6 cellular contexts compared by ENCODE assay signal in genomic region chr1:87433101-87433500, GRCh38.
DNase-seq lines count a peak whose midpoint lies in the region; ATAC-seq and TF ChIP-seq lines count a peak whose summit lies in the region.
"Not testable (repeated sequence)": the region's sequence is repeated elsewhere in the genome, so short reads cannot be mapped to it uniquely, and the experiment has no call there.

No MANE protein-coding gene starts in this region.

- WGBS in heart left ventricle, 4 donors = 36 to 79% (median 58%) methylated on average over 2 of the region's 2 CpGs
- WGBS in suprapubic skin = 58% methylated on average over 2 of the region's 2 CpGs
- WGBS in thymus = 92% methylated on average over 2 of the region's 2 CpGs

- not testable (repeated sequence) for TF ChIP-seq EP300 in suprapubic skin (IDR thresholded peaks at IDR 0.05)

- H3K27ac ChIP-seq in heart left ventricle = peak overlapping the region in 1 of 12 donors; percentile 36
- peak overlapping the region; percentile 6 for H3K27ac ChIP-seq in suprapubic skin
- peak overlapping the region; percentile 31 for H3K27ac ChIP-seq in thymus (ENCODE audit: low read depth)

- DNase-seq in Right ventricle myocardium inferior (ENCODE audit: missing footprints); heart left ventricle; left ventricle myocardium superior; sciatic nerve (ENCODE audit: low spot score); suprapubic skin (ENCODE audit: low spot score in 2 of 2): not testable (repeated sequence)

- H3K27me3 ChIP-seq in heart left ventricle; suprapubic skin; thymus (ENCODE audit: control insufficient read depth, insufficient read depth): not testable (repeated sequence)

- not testable (repeated sequence) for H3K36me3 ChIP-seq in heart left ventricle; suprapubic skin; thymus (ENCODE audit: control insufficient read depth, insufficient read depth)

- not testable (repeated sequence) for H3K9me3 ChIP-seq in heart left ventricle; suprapubic skin; thymus (ENCODE audit: control insufficient read depth)

- peaks cover 0 to 36% (median 7%) of the 10 kb centered on the region in 12 donors for H3K4me1 ChIP-seq in heart left ventricle
- peaks cover 41% of the 10 kb centered on the region for H3K4me1 ChIP-seq in suprapubic skin
- not testable (repeated sequence) for H3K4me1 ChIP-seq in thymus (ENCODE audit: control insufficient read depth, insufficient read depth, low read length)

- H3K4me3 ChIP-seq in heart left ventricle; suprapubic skin; thymus (ENCODE audit: low read length): not testable (repeated sequence)

- TF ChIP-seq POLR2A in heart left ventricle (IDR thresholded peaks at IDR 0.05); suprapubic skin (IDR thresholded peaks at IDR 0.05): not testable (repeated sequence)

- intact Hi-C loops in Right ventricle myocardium inferior (cut with DNase I); heart left ventricle (cut with DNase I); left ventricle myocardium superior (cut with micrococcal nuclease); sciatic nerve (cut with DNase I): not testable (repeated sequence)

- not testable (repeated sequence) for TF ChIP-seq CTCF in heart left ventricle (IDR thresholded peaks at IDR 0.05); suprapubic skin (IDR thresholded peaks at IDR 0.05)

- ATAC-seq in Right ventricle myocardium inferior (peak; percentile 26), heart left ventricle (peak in 3 of 4 donors; percentile 39 to 64 (median 58)), left ventricle myocardium superior (peak; percentile 40), sciatic nerve (peak; percentile 47)
